Comparison of ENCODE assay signal across 23 cellular contexts in genomic region chr5:124823336-124823849, GRCh38.
DNase-seq lines count a peak whose midpoint lies in the region; ATAC-seq, FAIRE-seq and TF ChIP-seq lines count a peak whose summit lies in the region.
"Had no signal": no experiment of that assay in that cellular context is flagged by ENCODE, and none has a peak within 500 bp of the region (broad histone marks: within the 10 kb centered on the region; RNA-seq: fewer than 3 reads in every experiment).

No MANE protein-coding gene starts in this region.

- H3K4me2 ChIP-seq in mammary epithelial cell (ENCODE audit: insufficient read depth, low read depth, low read length): no peak overlapping the region
- no peak overlapping the region for H3K4me2 ChIP-seq in endothelial cell of umbilical vein (ENCODE audit: insufficient read depth, low read length)
- H3K4me2 ChIP-seq in neuronal stem cell (ENCODE audit: insufficient read depth, low read length, poor library complexity, severe bottlenecking): no peak overlapping the region
- H3K4me2 ChIP-seq: BLaER1 had no signal

- BruUV-seq in MCF 10A (replicated peaks; lab: Mats Ljungman, UMichigan): no TSS peak
- no TSS peak for BruUV-seq in mammary epithelial cell (replicated peaks; lab: Mats Ljungman, UMichigan)
- no TSS peak for BruUV-seq in endothelial cell of umbilical vein (replicated peaks; lab: Mats Ljungman, UMichigan)

- no peak overlapping the region for H2BK5ac ChIP-seq in neuronal stem cell (ENCODE audit: low read length)

- WGBS in mammary epithelial cell (ENCODE audit: low coverage, missing lambda C conversion rate): 97% methylated on average over 4 of the region's 4 CpGs
- no CpG with 5 or more reads among the region's 4 CpGs for WGBS in neuronal stem cell (ENCODE audit: extremely low coverage in 2 of 2, insufficient read length in 2 of 2, insufficient replicate concordance in 1 of 2), 2 donors

- H3K4me3 ChIP-seq in mammary epithelial cell (replicated peaks in 1 of 3; ENCODE audit: insufficient read depth in 1 of 3, low read depth in 2 of 3, low read length in 3 of 3): no peak overlapping the region
- no peak overlapping the region for H3K4me3 ChIP-seq in endothelial cell of umbilical vein (replicated peaks in 1 of 3; ENCODE audit: insufficient read depth in 1 of 3, low read depth in 1 of 3, low read length in 3 of 3)
- H3K4me3 ChIP-seq in neuronal stem cell (ENCODE audit: low read length in 2 of 2): no peak overlapping the region
- H3K4me3 ChIP-seq: BLaER1 had no signal

- H3K27ac ChIP-seq in mammary epithelial cell (ENCODE audit: insufficient read depth, low read depth, low read length) (no peak overlapping the region), endothelial cell of umbilical vein (ENCODE audit: insufficient read depth, low read depth, low read length) (no peak overlapping the region), neuronal stem cell (replicated peaks; ENCODE audit: low read length) (no peak overlapping the region)
- H3K27ac ChIP-seq: BLaER1 had no signal

- dilution Hi-C loops in mammary epithelial cell (cut with HindIII; ENCODE audit: low sequenced_read_pairs): no loop called here
- dilution Hi-C loops in endothelial cell of umbilical vein (cut with MboI; ENCODE audit: extremely low pct_ligation_motif_present, low sequenced_read_pairs): no loop called here

- no peak for DNase-seq in MCF 10A (ENCODE audit: unreplicated experiment)
- DNase-seq in mammary epithelial cell: no peak
- peak; percentile 4 for DNase-seq in endothelial cell of umbilical vein (ENCODE audit: low read depth, low spot score)
- no peak for DNase-seq in neuronal stem cell (ENCODE audit: low spot score)
- DNase-seq in urothelium cell line (ENCODE audit: low spot score): no peak
- DNase-seq in NCI-H1436 treated with DMSO at 0.1 percent for 48 hours (lab: John Stamatoyannopoulos, UW): no peak
- no peak for DNase-seq in WTC11 (ENCODE audit: low spot score)
- no peak for DNase-seq in HK-2 (ENCODE audit: unreplicated experiment)
- DNase-seq: Calu3; CD4-positive, alpha-beta memory T cell; HFFc6; Kasumi-1; MM.1S; NCI-H1092; NCI-H146; NCI-H446 treated with DMSO at 0.1 percent for 48 hours; PC-3; RPMI8226; SIG-M5 had no signal

- no peaks in the 10 kb centered on the region for H4K20me1 ChIP-seq in mammary epithelial cell (ENCODE audit: insufficient read depth, low read length)
- no peaks in the 10 kb centered on the region for H4K20me1 ChIP-seq in endothelial cell of umbilical vein (replicated peaks; ENCODE audit: control insufficient read depth, extremely low read depth, insufficient read depth, low read length)
- H4K20me1 ChIP-seq: BLaER1 had no signal

- H3K79me2 ChIP-seq in mammary epithelial cell (ENCODE audit: insufficient read depth, low read length): no peaks in the 10 kb centered on the region
- H3K79me2 ChIP-seq in endothelial cell of umbilical vein (ENCODE audit: control insufficient read depth, insufficient read depth, low read length): no peaks in the 10 kb centered on the region

- no peak overlapping the region for H4K8ac ChIP-seq in neuronal stem cell (ENCODE audit: low read depth, low read length)

- no peak overlapping the region for H2BK15ac ChIP-seq in neuronal stem cell (ENCODE audit: low read length)

- H2BK12ac ChIP-seq in neuronal stem cell (ENCODE audit: low read length): no peak overlapping the region

- no peak overlapping the region for H2AK5ac ChIP-seq in neuronal stem cell (ENCODE audit: low read depth, low read length)

- TF ChIP-seq CTCF in MCF 10A (IDR thresholded peaks at IDR 0.05; ENCODE audit: unreplicated experiment): no peak
- TF ChIP-seq CTCF in mammary epithelial cell (conservative IDR thresholded peaks at IDR 0.05 in 1 of 2, IDR thresholded peaks at IDR 0.05 in 1 of 2; ENCODE audit: extremely low read depth in 1 of 2, insufficient read depth in 1 of 2, low read depth in 1 of 2, low read length in 2 of 2): no peak
- no peak for TF ChIP-seq CTCF in endothelial cell of umbilical vein (IDR thresholded peaks at IDR 0.05; ENCODE audit: extremely low read depth in 1 of 2, insufficient read depth in 1 of 2, low read depth in 1 of 2, low read length in 2 of 2)
- no peak for TF ChIP-seq CTCF in WTC11 (IDR thresholded peaks at IDR 0.05)

- intact Hi-C loops in MCF 10A (cut with micrococcal nuclease): loop anchor here (10.0 kb wide), 1 partner anchor 1149 kb away; no protein-coding TSS in a partner anchor
- intact Hi-C loops in mammary epithelial cell (cut with micrococcal nuclease): no loop called here
- intact Hi-C loops in endothelial cell of umbilical vein (cut with micrococcal nuclease): no loop called here

- no peaks in the 10 kb centered on the region for H3K27me3 Mint-ChIP-seq in MCF 10A (ENCODE audit: insufficient read depth, unreplicated experiment)
- no peaks in the 10 kb centered on the region for H3K27me3 Mint-ChIP-seq in WTC11 (ENCODE audit: low read depth)
- H3K27me3 Mint-ChIP-seq: CD4-positive, alpha-beta memory T cell had no signal

- no peaks in the 10 kb centered on the region for H3K27me3 ChIP-seq in mammary epithelial cell (ENCODE audit: insufficient read depth, low read length)
- H3K27me3 ChIP-seq in endothelial cell of umbilical vein (ENCODE audit: control insufficient read depth in 2 of 2, insufficient read depth in 2 of 2, low read length in 2 of 2): no peaks in the 10 kb centered on the region
- H3K27me3 ChIP-seq in neuronal stem cell (ENCODE audit: control insufficient read depth in 3 of 3, insufficient read depth in 3 of 3, low read depth in 1 of 3, low read length in 3 of 3): no peaks in the 10 kb centered on the region
- H3K27me3 ChIP-seq: BLaER1 had no signal

- H3K79me1 ChIP-seq in neuronal stem cell (ENCODE audit: low read depth, low read length): no peaks in the 10 kb centered on the region

- no peak overlapping the region for H2AFZ ChIP-seq in mammary epithelial cell (ENCODE audit: low read depth, low read length)
- no peak overlapping the region for H2AFZ ChIP-seq in endothelial cell of umbilical vein (ENCODE audit: low read depth, low read length)
- peak overlapping the region; percentile 15 for H2AFZ ChIP-seq in neuronal stem cell (ENCODE audit: low read length)

- in situ Hi-C loops in mammary epithelial cell (cut with MboI; ENCODE audit: low sequenced_read_pairs in 2 of 2): no loop called here

- H3K9ac ChIP-seq in mammary epithelial cell (ENCODE audit: insufficient read depth, low read length): no peak overlapping the region
- H3K9ac ChIP-seq in endothelial cell of umbilical vein (replicated peaks; ENCODE audit: extremely low read depth, insufficient read depth, low read length): no peak overlapping the region
- no peak overlapping the region for H3K9ac ChIP-seq in neuronal stem cell (ENCODE audit: low read depth, low read length, poor library complexity)
- H3K9ac ChIP-seq: BLaER1 had no signal

- no peak overlapping the region for H3K18ac ChIP-seq in neuronal stem cell (ENCODE audit: low read length)

- H3K4me1 Mint-ChIP-seq in MCF 10A (ENCODE audit: insufficient read depth, unreplicated experiment) (peaks cover 43% of the 10 kb centered on the region), WTC11 (peaks cover 7% of the 10 kb centered on the region)
- H3K4me1 Mint-ChIP-seq: CD4-positive, alpha-beta memory T cell had no signal

- FAIRE-seq in endothelial cell of umbilical vein (lab: Jason Lieb, UNC) (no peak), urothelium cell line (lab: Jason Lieb, UNC) (peak; percentile 35)
- FAIRE-seq: A204.1, GM12891, H54 had no signal

- H3K14ac ChIP-seq in neuronal stem cell (ENCODE audit: low read length): no peak overlapping the region

- no peak overlapping the region for H2BK120ac ChIP-seq in neuronal stem cell (ENCODE audit: low read depth, low read length)

- H3K9me3 ChIP-seq in mammary epithelial cell (replicated peaks; ENCODE audit: insufficient read depth, low read length) (no peaks in the 10 kb centered on the region), endothelial cell of umbilical vein (replicated peaks; ENCODE audit: control insufficient read depth, insufficient read depth, low read length) (no peaks in the 10 kb centered on the region), neuronal stem cell (replicated peaks in 1 of 2; ENCODE audit: control insufficient read depth in 2 of 2, insufficient read depth in 1 of 2, low read depth in 1 of 2, low read length in 2 of 2) (no peaks in the 10 kb centered on the region)

- no peak overlapping the region for H3K23ac ChIP-seq in neuronal stem cell (ENCODE audit: low read depth, low read length, poor library complexity)

- H3K4me3 Mint-ChIP-seq in MCF 10A (ENCODE audit: unreplicated experiment): no peak overlapping the region
- H3K4me3 Mint-ChIP-seq in WTC11: no peak overlapping the region
- H3K4me3 Mint-ChIP-seq: CD4-positive, alpha-beta memory T cell; HFFc6 had no signal

- ATAC-seq in WTC11: no peak
- ATAC-seq: PC-3 had no signal

- no peak overlapping the region for H4K91ac ChIP-seq in neuronal stem cell (ENCODE audit: low read depth, low read length, poor library complexity)

- H3K36me3 Mint-ChIP-seq in MCF 10A (ENCODE audit: insufficient read depth, unreplicated experiment) (no peaks in the 10 kb centered on the region), WTC11 (no peaks in the 10 kb centered on the region)
- H3K36me3 Mint-ChIP-seq: CD4-positive, alpha-beta memory T cell had no signal

- CTCF ChIA-PET in MCF 10A (lab: Yijun Ruan, JAX): interaction anchor here (0.6 to 0.7 kb wide), 2 partner anchors 8 to 20 kb away, joined by 3 read pairs; no protein-coding TSS in a partner anchor
- CTCF ChIA-PET in mammary epithelial cell (lab: Charles Lee; ENCODE audit: low non-redundant PET): no interaction called here
- CTCF ChIA-PET in endothelial cell of umbilical vein (lab: Charles Lee): no interaction called here
- CTCF ChIA-PET in WTC11 (lab: Charles Lee): no interaction called here

- H3K9me3 Mint-ChIP-seq in MCF 10A (ENCODE audit: unreplicated experiment) (no peaks in the 10 kb centered on the region), WTC11 (peaks cover 3% of the 10 kb centered on the region; the same call in 1 of the 2 replicates)

- TF ChIP-seq POLR2A in endothelial cell of umbilical vein (IDR thresholded peaks at IDR 0.05; ENCODE audit: low read depth, low read length): no peak

- POLR2A ChIA-PET in MCF 10A (lab: Yijun Ruan, JAX) (interaction anchor here (0.6 to 8.6 kb wide), 10 partner anchors 10 to 81 kb away, joined by 3 to 138 read pairs (median 19); partner anchors contain the start of gene ZNF608), endothelial cell of umbilical vein (lab: Charles Lee) (no interaction called here), WTC11 (lab: Charles Lee) (no interaction called here)

- H3K9me1 ChIP-seq in endothelial cell of umbilical vein (replicated peaks; ENCODE audit: control insufficient read depth, extremely low read depth, insufficient read depth, low read length): no peaks in the 10 kb centered on the region

- no peak overlapping the region for H3K4ac ChIP-seq in neuronal stem cell (ENCODE audit: low read length)

- H3K27ac Mint-ChIP-seq in MCF 10A (ENCODE audit: low read depth, unreplicated experiment) (peak overlapping the region; percentile 0), WTC11 (no peak overlapping the region)
- H3K27ac Mint-ChIP-seq: CD4-positive, alpha-beta memory T cell; HFFc6 had no signal

- H3K36me3 ChIP-seq in mammary epithelial cell (ENCODE audit: insufficient read depth, low read length) (no peaks in the 10 kb centered on the region), endothelial cell of umbilical vein (ENCODE audit: control insufficient read depth in 2 of 2, extremely low read depth in 1 of 2, insufficient read depth in 2 of 2, low read length in 2 of 2) (no peaks in the 10 kb centered on the region), neuronal stem cell (replicated peaks in 1 of 2; ENCODE audit: control insufficient read depth in 2 of 2, insufficient read depth in 2 of 2, low read length in 2 of 2) (no peaks in the 10 kb centered on the region)
- H3K36me3 ChIP-seq: BLaER1 had no signal

- peaks cover 8% of the 10 kb centered on the region for H3K4me1 ChIP-seq in mammary epithelial cell (ENCODE audit: insufficient read depth, low read length)
- H3K4me1 ChIP-seq in endothelial cell of umbilical vein (ENCODE audit: control insufficient read depth, extremely low read depth, insufficient read depth, low read length): peaks cover 7% of the 10 kb centered on the region
- H3K4me1 ChIP-seq in neuronal stem cell (ENCODE audit: control insufficient read depth in 2 of 2, insufficient read depth in 1 of 2, low read depth in 1 of 2, low read length in 2 of 2): no peaks in the 10 kb centered on the region
